15 cellular contexts compared by ENCODE assay signal in genomic region chr2:44936715-44937687, GRCh38. TPM values are rescaled to one million over a fixed set of nuclear protein-coding genes. Genes with fewer than 3 reads are reported as not detected.
DNase-seq lines count a peak whose midpoint lies in the region; ATAC-seq, FAIRE-seq and TF ChIP-seq lines count a peak whose summit lies in the region.
"Had no signal": no experiment of that assay in that cellular context is flagged by ENCODE, and none has a peak within 500 bp of the region (broad histone marks: within the 10 kb centered on the region; RNA-seq: fewer than 3 reads in every experiment).

No MANE protein-coding gene starts in this region.

- peak overlapping the region; percentile 92 for H3K4me2 ChIP-seq in A549
- H3K4me2 ChIP-seq in GM23338 = peak overlapping the region; percentile 94

- H3K4me1 Mint-ChIP-seq in GM23338 = peaks cover 55% of the 10 kb centered on the region
- H3K4me1 Mint-ChIP-seq in activated naive CD8-positive, alpha-beta T cell treated with anti-CD3 and anti-CD28 coated beads for 36 hours = peaks cover 36% of the 10 kb centered on the region

- CTCF ChIA-PET in A549 (lab: Yijun Ruan, JAX) = interaction anchor here (0.6 to 5.0 kb wide), 13 partner anchors 10 to 893 kb away, joined by 3 to 33 read pairs (median 5); no protein-coding TSS in a partner anchor

- no peaks in the 10 kb centered on the region for H3K9me3 ChIP-seq in A549

- no peak for TF ChIP-seq POLR2A in A549 (IDR thresholded peaks at IDR 0.05; ENCODE audit: low read length)

- H3K4me1 ChIP-seq in A549 = peaks cover 25% of the 10 kb centered on the region
- H3K4me1 ChIP-seq in GM23338 (ENCODE audit: insufficient read depth) = peaks cover 71% of the 10 kb centered on the region

- 88% methylated on average over 22 of the region's 22 CpGs for WGBS in A549 (ENCODE audit: missing lambda C conversion rate)

- FAIRE-seq in A549 (lab: Jason Lieb, UNC) = no peak

- peak overlapping the region; percentile 67 for H3K4me3 Mint-ChIP-seq in GM23338
- H3K4me3 Mint-ChIP-seq in activated naive CD8-positive, alpha-beta T cell treated with anti-CD3 and anti-CD28 coated beads for 36 hours = peak overlapping the region; percentile 42

- peaks cover 100% of the 10 kb centered on the region for H3K27me3 ChIP-seq in GM23338 (ENCODE audit: insufficient read depth)

- no peaks in the 10 kb centered on the region; the same call in 2 of the 3 replicates for H3K36me3 Mint-ChIP-seq in GM23338 (ENCODE audit: low read depth)
- H3K36me3 Mint-ChIP-seq in activated naive CD8-positive, alpha-beta T cell treated with anti-CD3 and anti-CD28 coated beads for 36 hours = no peaks in the 10 kb centered on the region

- H3K27me3 Mint-ChIP-seq in GM23338 (ENCODE audit: insufficient read depth, low read depth, poor library complexity) = peaks cover 95% of the 10 kb centered on the region
- H3K27me3 Mint-ChIP-seq in activated naive CD8-positive, alpha-beta T cell treated with anti-CD3 and anti-CD28 coated beads for 36 hours = peaks cover 91% of the 10 kb centered on the region

- no peaks in the 10 kb centered on the region for H3K9me3 Mint-ChIP-seq in GM23338
- H3K9me3 Mint-ChIP-seq in activated naive CD8-positive, alpha-beta T cell treated with anti-CD3 and anti-CD28 coated beads for 36 hours = no peaks in the 10 kb centered on the region

- H3K79me2 ChIP-seq in GM23338 (replicated peaks; ENCODE audit: insufficient read depth) = no peaks in the 10 kb centered on the region

- H3K4me3 ChIP-seq in A549 (peak overlapping the region; percentile 82), GM23338 (peak overlapping the region; percentile 66)

- H3K36me3 ChIP-seq in GM23338 (ENCODE audit: insufficient read depth) = no peaks in the 10 kb centered on the region

- H3F3A ChIP-seq in GM23338 (replicated peaks; ENCODE audit: low read depth) = peaks cover 28% of the 10 kb centered on the region

- POLR2A ChIA-PET in A549 (lab: Yijun Ruan, JAX) = interaction anchor here (0.6 to 1.5 kb wide), 4 partner anchors 13 to 941 kb away, joined by 3 to 6 read pairs (median 4); no protein-coding TSS in a partner anchor

- TF ChIP-seq RAD21 in A549 (conservative IDR thresholded peaks at IDR 0.05 in 1 of 2, IDR thresholded peaks at IDR 0.05 in 1 of 2) = no peak; a peak in 1 of 5 replicates

- DNase-seq in A549 (ENCODE audit: low read depth in 1 of 2, low spot score in 1 of 2) = no peak
- DNase-seq in GM23338 (ENCODE audit: low spot score) = peak; percentile 81
- DNase-seq in activated naive CD8-positive, alpha-beta T cell treated with anti-CD3 and anti-CD28 coated beads for 36 hours = no peak
- peak; percentile 59 for DNase-seq in mesenteric fat pad (ENCODE audit: low spot score)
- DNase-seq in activated CD8-positive, alpha-beta memory T cell treated with anti-CD3 and anti-CD28 coated beads, Interleukin-2, amount 50 U/mL, for 48 hours = no peak
- DNase-seq in DMS114 treated with DMSO at 0.1 percent for 48 hours (lab: John Stamatoyannopoulos, UW; ENCODE audit: unreplicated experiment) = no peak
- no peak for DNase-seq in iPS-NIHi7 (ENCODE audit: extremely low spot score)
- DNase-seq: amniotic stem cell; effector CD8-positive, alpha-beta T cell; GDM1; left ventricle myocardium superior; NCI-H226; stimulated activated CD4-positive, alpha-beta T cell treated with anti-CD3 and anti-CD28 coated beads, Interleukin-1b, Interleukin-23, amount 100 ng/mL, for 48 hours had no signal

- no peaks in the 10 kb centered on the region for H3K9me2 ChIP-seq in GM23338 (ENCODE audit: insufficient read depth)

- ATAC-seq in A549 = no peak
- ATAC-seq in GM23338 = peak; percentile 3
- ATAC-seq in esophagus mucosa = no peak
- ATAC-seq: left ventricle myocardium superior had no signal

- H2AFZ ChIP-seq in GM23338 = 0 out of 2 replicates have a peak overlapping the region, but pooled peaks have one; percentile 52

- H3K27ac Mint-ChIP-seq in GM23338 = no peak overlapping the region
- no peak overlapping the region for H3K27ac Mint-ChIP-seq in activated naive CD8-positive, alpha-beta T cell treated with anti-CD3 and anti-CD28 coated beads for 36 hours

- H3K27ac ChIP-seq in A549 = peak overlapping the region; percentile 93
- no peak overlapping the region for H3K27ac ChIP-seq in GM23338 (ENCODE audit: low read depth)

- TF ChIP-seq EP300 in A549 (IDR thresholded peaks at IDR 0.05) = no peak

- no peak for TF ChIP-seq CTCF in A549 (IDR thresholded peaks at IDR 0.05)
- no peak for TF ChIP-seq CTCF in GM23338 (conservative IDR thresholded peaks at IDR 0.05; ENCODE audit: low read depth in 2 of 2)

- H4K20me1 ChIP-seq in GM23338 (replicated peaks; ENCODE audit: insufficient read depth) = no peaks in the 10 kb centered on the region

TF ChIP-seq in A549, 52 proteins besides CTCF, POLR2A, EP300 and RAD21:
- TF ChIP-seq FOSL2 (IDR thresholded peaks at IDR 0.05) (no peak), FOSL2 (CRISPR knock-in tag; IDR thresholded peaks at IDR 0.05) (no peak)

TF ChIP-seq in GM23338, 12 proteins besides CTCF, POLR2A, EP300 and RAD21:
- TF ChIP-seq POLR2AphosphoS5 (IDR thresholded peaks at IDR 0.05; ENCODE audit: low read depth) = no peak
- TF ChIP-seq EZH2 (IDR thresholded peaks at IDR 0.05; ENCODE audit: low read depth, unreplicated experiment) = peak; percentile 86
- TF ChIP-seq EZH2phosphoT487 (IDR thresholded peaks at IDR 0.05; ENCODE audit: unreplicated experiment) = peak; percentile 56

RNA-seq across cellular contexts. Expression of gene SIX3, which starts 4.5 kb away (rescaled TPM):
- 0.12 and 0.22 TPM in 2 replicates for polyA plus RNA-seq in A549 (2011; rRNA removed)
- polyA plus RNA-seq in A549 (2012; cell fraction: cytosol; rRNA removed) = 0.54 and 0.75 TPM in 2 replicates
- 0.72 TPM in 2 replicates for polyA plus RNA-seq in A549 (2012; cell fraction: nucleus; rRNA removed)
- polyA plus RNA-seq in A549 (2017; fragmentation: RNase III; extraction: RNeasy Plus Mini Kit Qiagen cat#74134 plus additional on column Dnase treatment) = 0.41 to 0.73 TPM (median 0.59 TPM) in 3 replicates
- polyA minus RNA-seq in A549 (2011; rRNA and poly(A)+ RNA removed) = 0.08 TPM in 1 of 2 replicates, not detected in the other
- 0.28 TPM in 1 of 2 replicates, not detected in the other for total RNA-seq in GM23338 (2014; rRNA removed; shearing (Covaris generic))
- polyA plus RNA-seq in GM23338 (2016; fragmentation: Nextera tagmentation; extraction: Ambion mirVana) = 0.21 and 0.37 TPM in 2 replicates
- total RNA-seq in activated naive CD8-positive, alpha-beta T cell treated with anti-CD3 and anti-CD28 coated beads for 36 hours = not detected
- not detected for total RNA-seq in mesenteric fat pad
- total RNA-seq in esophagus mucosa = not detected
- total RNA-seq: left ventricle myocardium superior, M059J had no signal

Comparison
In these comparisons a context has a peak if more than half of its experiments do, and no peak if none do; other contexts are left out.
1. DNase-seq: peak in GM23338 (single experiment) and mesenteric fat pad (single experiment); none in A549 (0 of 2), activated naive CD8-positive, alpha-beta T cell treated with anti-CD3 and anti-CD28 coated beads for 36 hours (single experiment), activated CD8-positive, alpha-beta memory T cell treated with anti-CD3 and anti-CD28 coated beads, Interleukin-2, amount 50 U/mL, for 48 hours (single experiment), DMS114 treated with DMSO at 0.1 percent for 48 hours (single experiment) and iPS-NIHi7 (single experiment).